ENCODE assay signal across 10 cellular contexts in the genomic region with DNA sequence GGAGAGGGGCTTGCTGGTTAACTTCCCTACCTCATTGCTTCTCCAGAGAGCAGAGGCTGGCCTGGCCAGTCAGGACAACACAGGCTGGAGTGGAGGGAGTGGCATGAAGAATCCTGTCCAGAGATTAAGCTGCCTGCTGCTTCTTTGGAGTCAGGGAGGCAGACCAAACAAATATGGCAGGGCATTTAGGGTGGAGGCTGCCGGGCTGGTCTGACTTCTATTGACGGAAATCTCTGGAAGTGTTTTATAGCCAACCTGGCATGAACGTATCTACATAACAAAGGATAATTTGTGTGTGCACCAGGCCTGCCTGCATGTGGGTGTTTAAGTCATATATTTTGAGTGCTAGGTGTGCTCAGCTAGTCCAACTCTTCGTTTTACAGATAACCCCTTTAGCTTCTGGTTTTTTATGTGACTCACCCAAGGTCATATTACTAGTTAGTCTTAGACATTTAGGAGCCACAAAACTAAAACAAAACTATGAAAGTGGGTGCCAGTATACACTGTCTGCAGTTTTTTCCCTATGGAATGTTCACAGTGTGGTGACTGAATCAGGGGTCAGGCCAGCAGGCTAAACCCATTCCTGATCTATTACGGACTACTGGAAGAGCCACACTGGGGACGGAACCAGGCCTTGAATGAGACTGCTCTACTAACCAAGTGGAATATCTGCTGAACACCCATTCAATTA. TPM values are rescaled to one million over a fixed set of nuclear protein-coding genes. Genes with fewer than 3 reads are reported as not detected.
DNase-seq lines count a peak whose midpoint lies in the region; ATAC-seq and TF ChIP-seq lines count a peak whose summit lies in the region.
"Had no signal": no experiment of that assay in that cellular context is flagged by ENCODE, and none has a peak within 500 bp of the region (broad histone marks: within the 10 kb centered on the region; RNA-seq: fewer than 3 reads in every experiment).

No MANE protein-coding gene starts in this region.

- in situ Hi-C loops in IMR-90 (cut with MboI; ENCODE audit: low sequenced_read_pairs), result no loop called here

- peak overlapping the region; percentile 16; the same call in 1 of the 2 replicates for H3K14ac ChIP-seq in IMR-90 (replicated peaks; ENCODE audit: low read depth, low read length)

- H3K9me3 ChIP-seq in IMR-90 (ENCODE audit: control insufficient read depth, insufficient read depth, low read length), result no peaks in the 10 kb centered on the region

- no peaks in the 10 kb centered on the region for H3K27me3 Mint-ChIP-seq in natural killer cell (ENCODE audit: low read depth in 2 of 2)
- H3K27me3 Mint-ChIP-seq in naive thymus-derived CD8-positive, alpha-beta T cell, result no peaks in the 10 kb centered on the region

- dilution Hi-C loops in IMR-90 (cut with HindIII; ENCODE audit: low sequenced_read_pairs, unreplicated experiment), result no loop called here

- H2AFZ ChIP-seq in IMR-90 (replicated peaks; ENCODE audit: low read length, poor library complexity), result no peak overlapping the region

- no peak for TF ChIP-seq RAD21 in IMR-90 (IDR thresholded peaks at IDR 0.05; ENCODE audit: low read length)

- peak overlapping the region; percentile 54 for H2BK20ac ChIP-seq in IMR-90 (ENCODE audit: low read depth, low read length)

- WGBS in IMR-90 (ENCODE audit: extremely low coverage in 2 of 2, insufficient read length in 1 of 2), 2 experiments, result 0% methylated on average over 1 of the region's 6 CpGs; no CpG with 5 or more reads in 1 of the 2 experiments

- H2AK9ac ChIP-seq in IMR-90 (replicated peaks; ENCODE audit: low read depth, low read length, poor library complexity), result no peak overlapping the region

- no peak for TF ChIP-seq POLR2A in IMR-90 (IDR thresholded peaks at IDR 0.05; ENCODE audit: low read depth, low read length)

- peak overlapping the region; percentile 44; the same call in 1 of the 2 replicates for H3K23ac ChIP-seq in IMR-90 (ENCODE audit: low read depth, low read length)

- H3K4me3 Mint-ChIP-seq in natural killer cell, result peak overlapping the region; percentile 31
- H3K4me3 Mint-ChIP-seq in naive thymus-derived CD8-positive, alpha-beta T cell, result no peak overlapping the region

- H3K9ac ChIP-seq in IMR-90 (ENCODE audit: low read depth, low read length), result no peak overlapping the region

- no TSS peak for BruUV-seq in IMR-90 (replicated peaks; lab: Mats Ljungman, UMichigan)

- H3K27ac Mint-ChIP-seq in natural killer cell, result peak overlapping the region; percentile 81 to 94
- peak overlapping the region in 2 of 10 donors; percentile 15 to 53 for H3K27ac Mint-ChIP-seq in naive thymus-derived CD8-positive, alpha-beta T cell

- H3K4me3 ChIP-seq in IMR-90 (ENCODE audit: insufficient read depth, low read depth, low read length), result no peak overlapping the region
- no peak overlapping the region for H3K4me3 ChIP-seq in choroid plexus epithelial cell (ENCODE audit: low read depth, low read length)
- H3K4me3 ChIP-seq: cardiac muscle cell had no signal

- peaks cover 5% of the 10 kb centered on the region for H3K36me3 Mint-ChIP-seq in natural killer cell
- peaks cover 0 to 9% (median 8%) of the 10 kb centered on the region in 3 donors for H3K36me3 Mint-ChIP-seq in naive thymus-derived CD8-positive, alpha-beta T cell

- H3K4me1 Mint-ChIP-seq in natural killer cell, result peaks cover 74 to 84% of the 10 kb centered on the region in 2 donors
- H3K4me1 Mint-ChIP-seq in naive thymus-derived CD8-positive, alpha-beta T cell, result peaks cover 29 to 78% (median 65%) of the 10 kb centered on the region in 4 donors

- H2BK120ac ChIP-seq in IMR-90 (ENCODE audit: low read depth, low read length), result peak overlapping the region; percentile 68

- ATAC-seq in IMR-90 (ENCODE audit: low read depth), result peak; percentile 94
- no peak for ATAC-seq in natural killer cell
- no peak for ATAC-seq in HG03045 (IDR thresholded peaks at IDR 0.05; ENCODE audit: unreplicated experiment)
- no peak for ATAC-seq in HG02852 (IDR thresholded peaks at IDR 0.05; ENCODE audit: unreplicated experiment)
- no peak for ATAC-seq in naive thymus-derived CD8-positive, alpha-beta T cell

- no peaks in the 10 kb centered on the region for H3K9me3 Mint-ChIP-seq in natural killer cell
- no peaks in the 10 kb centered on the region for H3K9me3 Mint-ChIP-seq in naive thymus-derived CD8-positive, alpha-beta T cell

- no peak overlapping the region for H3K56ac ChIP-seq in IMR-90 (ENCODE audit: extremely low read depth, insufficient read depth, low read length)

- H3K4me2 ChIP-seq in IMR-90 (ENCODE audit: low read depth, low read length), result peak overlapping the region; percentile 38; the same call in 1 of the 2 replicates

- peak overlapping the region; percentile 83 for H3K4ac ChIP-seq in IMR-90 (ENCODE audit: low read depth, low read length)

- intact Hi-C loops in IMR-90 (cut with micrococcal nuclease), result no loop called here
- intact Hi-C loops in natural killer cell (cut with micrococcal nuclease), result no loop called here

- no peak overlapping the region for H4K5ac ChIP-seq in IMR-90 (ENCODE audit: low read depth, low read length)

- H3K4me1 ChIP-seq in IMR-90 (ENCODE audit: control insufficient read depth, insufficient read depth, low read length), result peaks cover 7% of the 10 kb centered on the region

- no peak for TF ChIP-seq CTCF in IMR-90 (conservative IDR thresholded peaks at IDR 0.05; ENCODE audit: low read depth, low read length)
- no peak for TF ChIP-seq CTCF in choroid plexus epithelial cell (conservative IDR thresholded peaks at IDR 0.05; ENCODE audit: low read depth, low read length)
- no peak for TF ChIP-seq CTCF in natural killer cell (IDR thresholded peaks at IDR 0.05)

- peaks cover 19% of the 10 kb centered on the region for H3K9me1 ChIP-seq in IMR-90 (ENCODE audit: insufficient read depth, low read length)

- peaks cover 52% of the 10 kb centered on the region for H4K20me1 ChIP-seq in IMR-90 (ENCODE audit: insufficient read depth, low read length)

- H3K27me3 ChIP-seq in IMR-90 (ENCODE audit: control insufficient read depth, insufficient read depth, low read length), result peaks cover 5% of the 10 kb centered on the region; the same call in 1 of the 2 replicates
- H3K27me3 ChIP-seq: cardiac muscle cell had no signal

- no peak overlapping the region for H2BK5ac ChIP-seq in IMR-90 (ENCODE audit: low read depth, low read length, poor library complexity, severe bottlenecking)

- peaks cover 23 to 58% of the 10 kb centered on the region in 2 experiments for H3K79me1 ChIP-seq in IMR-90 (ENCODE audit: low read depth in 1 of 2, low read length in 2 of 2)

- H2AK5ac ChIP-seq in IMR-90 (ENCODE audit: low read depth, low read length), result peak overlapping the region; percentile 96

- DNase-seq in AG20443 (ENCODE audit: low spot score) (peak; percentile 58), IMR-90 (peak; percentile 94), choroid plexus epithelial cell (ENCODE audit: low read depth) (peak; percentile 59), natural killer cell (no peak), NCI-H526 (lab: John Stamatoyannopoulos, UW) (no peak)
- no peak for DNase-seq in naive thymus-derived CD8-positive, alpha-beta T cell
- DNase-seq: hippocampal formation had no signal

- H3K36me3 ChIP-seq in IMR-90 (ENCODE audit: control insufficient read depth, insufficient read depth, low read length), result peaks cover 4% of the 10 kb centered on the region
- H3K36me3 ChIP-seq: cardiac muscle cell had no signal

- no peak overlapping the region; the same call in 1 of the 2 replicates for H3K27ac ChIP-seq in IMR-90 (ENCODE audit: insufficient read depth, low read length)
- H3K27ac ChIP-seq: cardiac muscle cell had no signal

- peak overlapping the region; percentile 30; the same call in 1 of the 2 replicates for H3K18ac ChIP-seq in IMR-90 (ENCODE audit: low read depth, low read length)

- peak overlapping the region; percentile 41; the same call in 1 of the 3 replicates for H2BK15ac ChIP-seq in IMR-90 (ENCODE audit: low read depth, low read length)

- CTCF ChIA-PET in IMR-90 (lab: Yijun Ruan, JAX), result interaction anchor here (0.8 to 1.1 kb wide), 2 partner anchors 11 to 82 kb away, joined by 4 to 5 read pairs; no protein-coding TSS in a partner anchor

- peak overlapping the region; percentile 8 to 20; a peak in 2 of 4 replicates for H4K8ac ChIP-seq in IMR-90 (ENCODE audit: low read depth in 2 of 2, low read length in 2 of 2)

- POLR2A ChIA-PET in IMR-90 (lab: Charles Lee; ENCODE audit: unreplicated experiment), result no interaction called here
- POLR2A ChIA-PET in naive thymus-derived CD8-positive, alpha-beta T cell (lab: Charles Lee), result interaction anchor here (0.9 kb wide), 1 partner anchor 39 kb away, joined by 5 read pairs; no protein-coding TSS in a partner anchor

- H4K91ac ChIP-seq in IMR-90 (ENCODE audit: insufficient read depth, low read depth, low read length), result peak overlapping the region; percentile 88

TF ChIP-seq in IMR-90, 13 proteins besides CTCF, POLR2A, EP300 and RAD21 (continues in another document):
- TF ChIP-seq RCOR1 (IDR thresholded peaks at IDR 0.05; ENCODE audit: insufficient replicate concordance, low read length) (peak; percentile 92), BHLHE40 (IDR thresholded peaks at IDR 0.05; ENCODE audit: low read depth, low read length) (peak; percentile 69), MAZ (IDR thresholded peaks at IDR 0.05; ENCODE audit: borderline replicate concordance, low read depth, low read length) (peak; percentile 24; the same call in 1 of the 2 replicates), CEBPB (IDR thresholded peaks at IDR 0.05; ENCODE audit: low read depth, low read length) (no peak), CHD1 (IDR thresholded peaks at IDR 0.05; ENCODE audit: low read depth, low read length) (no peak), RFX5 (IDR thresholded peaks at IDR 0.05; ENCODE audit: low read depth, low read length) (no peak), MAFK (IDR thresholded peaks at IDR 0.05; ENCODE audit: low read depth, low read length) (peak; percentile 65), MXI1 (IDR thresholded peaks at IDR 0.05; ENCODE audit: borderline replicate concordance, low read depth, low read length) (no peak), NFE2L2 (IDR thresholded peaks at IDR 0.05; ENCODE audit: low read depth, low read length) (peak; percentile 7; the same call in 1 of the 2 replicates)
- TF ChIP-seq, protein P1, sequence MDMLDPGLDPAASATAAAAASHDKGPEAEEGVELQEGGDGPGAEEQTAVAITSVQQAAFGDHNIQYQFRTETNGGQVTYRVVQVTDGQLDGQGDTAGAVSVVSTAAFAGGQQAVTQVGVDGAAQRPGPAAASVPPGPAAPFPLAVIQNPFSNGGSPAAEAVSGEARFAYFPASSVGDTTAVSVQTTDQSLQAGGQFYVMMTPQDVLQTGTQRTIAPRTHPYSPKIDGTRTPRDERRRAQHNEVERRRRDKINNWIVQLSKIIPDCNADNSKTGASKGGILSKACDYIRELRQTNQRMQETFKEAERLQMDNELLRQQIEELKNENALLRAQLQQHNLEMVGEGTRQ (IDR thresholded peaks at IDR 0.05; ENCODE audit: low read depth, low read length), result no peak

RNA-seq across cellular contexts. Expression of gene NPC1, which starts 5.5 kb away (rescaled TPM):
- total RNA-seq in IMR-90 (2012; rRNA removed) (4.7 and 7.9 TPM in 2 replicates), natural killer cell (100 to 1,000 TPM; 143 to 203 (median 173) TPM)
- polyA plus RNA-seq in IMR-90 (2012; rRNA removed), result 7.5 and 8.0 TPM in 2 replicates
- 5.0 and 6.5 TPM in 2 replicates for polyA plus RNA-seq in IMR-90 (2012; cell fraction: cytosol; rRNA removed)
- polyA plus RNA-seq in IMR-90 (2012; cell fraction: nucleus; rRNA removed; ENCODE audit: low replicate concordance), result 8.7 and 12.4 TPM in 2 replicates
- total RNA-seq in naive thymus-derived CD8-positive, alpha-beta T cell, result 10 to 100 TPM; 34.9 to 38.8 TPM
- polyA plus RNA-seq in naive thymus-derived CD8-positive, alpha-beta T cell, result 10 to 100 TPM in 2 of 3 donors, 1 to 10 TPM in 1; 5.0 to 15.5 (median 11.8) TPM

Comparison
In these comparisons a context has a peak if more than half of its experiments do, and no peak if none do; other contexts are left out.
1. DNase-seq: peak in AG20443 (single experiment), IMR-90 (single experiment) and choroid plexus epithelial cell (single experiment); none in natural killer cell (single experiment), NCI-H526 (0 of 2) and naive thymus-derived CD8-positive, alpha-beta T cell (0 of 10).